Comparison of ENCODE assay signal across 13 cellular contexts in genomic region chr1:230382060-230382491, GRCh38. TPM values are rescaled to one million over a fixed set of nuclear protein-coding genes. Genes with fewer than 3 reads are reported as not detected.
DNase-seq lines count a peak whose midpoint lies in the region; ATAC-seq and TF ChIP-seq lines count a peak whose summit lies in the region.
"Had no signal": no experiment of that assay in that cellular context is flagged by ENCODE, and none has a peak within 500 bp of the region (broad histone marks: within the 10 kb centered on the region; RNA-seq: fewer than 3 reads in every experiment).

No MANE protein-coding gene starts in this region.

- intact Hi-C loops in right cardiac atrium (cut with DNase I) (no loop called here), Right ventricle myocardium inferior (cut with DNase I) (no loop called here), ascending aorta (cut with DNase I) (no loop called here)

- H3K27ac ChIP-seq in right cardiac atrium (ENCODE audit: low read length) (no peak overlapping the region), brain microvascular endothelial cell (no peak overlapping the region), ascending aorta (no peak overlapping the region)

- TF ChIP-seq CTCF in brain microvascular endothelial cell (IDR thresholded peaks at IDR 0.05; ENCODE audit: low read depth, low read length, missing control alignments) (no peak), ascending aorta (IDR thresholded peaks at IDR 0.05) (no peak)

- ATAC-seq in right cardiac atrium, result peak; percentile 54 to 55
- no peak for ATAC-seq in Right ventricle myocardium inferior
- no peak for ATAC-seq in GM18520 (IDR thresholded peaks at IDR 0.05; ENCODE audit: unreplicated experiment)
- ATAC-seq: naive thymus-derived CD4-positive, alpha-beta T cell had no signal

- H3K27me3 ChIP-seq in right cardiac atrium (ENCODE audit: control insufficient read depth, insufficient read depth) (no peaks in the 10 kb centered on the region), brain microvascular endothelial cell (replicated peaks) (no peaks in the 10 kb centered on the region), ascending aorta (no peaks in the 10 kb centered on the region)

- DNase-seq in right cardiac atrium (no peak), Right ventricle myocardium inferior (ENCODE audit: missing footprints) (no peak), cerebellar nuclear complex (lab: John Stamatoyannopoulos, UW) (peak; percentile 54 to 68), left kidney (ENCODE audit: low read depth, low spot score) (peak; percentile 69), brain microvascular endothelial cell (no peak), ascending aorta (ENCODE audit: low spot score in 2 of 2) (no peak), COR-L47 (lab: John Stamatoyannopoulos, UW) (no peak)
- DNase-seq: activated CD8-positive, alpha-beta memory T cell treated with anti-CD3 and anti-CD28 coated beads, Interleukin-2, amount 50 U/mL, for 48 hours; erythroblast; naive thymus-derived CD4-positive, alpha-beta T cell; NCI-H526 treated with DMSO at 0.1 percent for 48 hours; stimulated activated CD4-positive, alpha-beta T cell treated with anti-CD3 and anti-CD28 coated beads, Interleukin-12 subunit alpha, Interleukin-12 subunit beta, amount 100 ng/mL, for 4 hours had no signal

- H3K4me3 ChIP-seq in right cardiac atrium (ENCODE audit: low read length), result no peak overlapping the region
- no peak overlapping the region for H3K4me3 ChIP-seq in brain microvascular endothelial cell (ENCODE audit: low read depth, low read length)
- H3K4me3 ChIP-seq in ascending aorta, result no peak overlapping the region

- no peaks in the 10 kb centered on the region for H3K36me3 ChIP-seq in brain microvascular endothelial cell (replicated peaks)
- H3K36me3 ChIP-seq in ascending aorta, result no peaks in the 10 kb centered on the region

- 38% methylated on average over 7 of the region's 7 CpGs for WGBS in right cardiac atrium

- H3K9me3 ChIP-seq in right cardiac atrium (ENCODE audit: control insufficient read depth, low read length), result peaks cover 5% of the 10 kb centered on the region
- H3K9me3 ChIP-seq in ascending aorta, result peaks cover 0 to 8% of the 10 kb centered on the region in 2 donors

- in situ Hi-C loops in brain microvascular endothelial cell (cut with HindIII; ENCODE audit: low pct_ligation_motif_present, low sequenced_read_pairs), result no loop called here

- H3K4me1 ChIP-seq in right cardiac atrium (ENCODE audit: control insufficient read depth, insufficient read depth, low read length) (peaks cover 2% of the 10 kb centered on the region), ascending aorta (no peaks in the 10 kb centered on the region)

RNA-seq across cellular contexts. Expression of gene PGBD5, which starts 44.1 kb away (rescaled TPM):
- total RNA-seq in right cardiac atrium, result 10 to 100 TPM; 25.2 to 32.6 (median 28.1) TPM
- polyA plus RNA-seq in right cardiac atrium, result 18.5 TPM
- 15.5 TPM for total RNA-seq in Right ventricle myocardium inferior
- total RNA-seq in ascending aorta, result not detected
- polyA plus RNA-seq: naive thymus-derived CD4-positive, alpha-beta T cell had no signal

Comparison
In these comparisons a context has a peak if more than half of its experiments do, and no peak if none do; other contexts are left out.
1. ATAC-seq: peak in right cardiac atrium (2 of 2); none in Right ventricle myocardium inferior (single experiment) and GM18520 (single experiment).
2. DNase-seq: peak in cerebellar nuclear complex (2 of 2) and left kidney (single experiment); none in right cardiac atrium (0 of 3), Right ventricle myocardium inferior (single experiment), brain microvascular endothelial cell (single experiment), ascending aorta (0 of 2) and COR-L47 (single experiment).
3. RNA of gene PGBD5, which starts 44.1 kb away (total RNA-seq): 25.2 to 32.6 TPM in right cardiac atrium and 15.5 TPM in Right ventricle myocardium inferior (single experiment); not detected in ascending aorta (single experiment); every median in the first group is over 10 times any median in the second.